27 cellular contexts compared by ENCODE assay signal in the genomic region with DNA sequence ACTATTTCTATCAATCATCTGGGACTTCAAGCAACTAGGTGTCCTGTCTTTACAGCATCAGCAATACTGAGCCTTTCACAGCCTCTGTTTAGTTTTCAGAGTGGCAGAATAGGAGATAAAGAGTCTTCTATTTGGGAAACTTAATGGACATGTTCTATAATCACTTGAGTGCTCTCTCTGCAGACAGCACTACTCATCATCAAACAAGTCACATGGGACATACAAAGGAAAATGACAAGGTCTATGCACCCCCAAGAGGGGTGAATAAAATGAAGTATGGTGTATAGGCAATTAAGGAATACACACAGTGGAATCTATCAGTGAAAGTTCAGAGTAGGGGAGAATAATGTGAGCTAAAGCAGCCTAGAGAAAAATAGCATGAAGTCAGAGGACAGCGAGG.
"Had no signal": no experiment of that assay in that cellular context is flagged by ENCODE, and none has a peak within 500 bp of the region (broad histone marks: within the 10 kb centered on the region; RNA-seq: fewer than 3 reads in every experiment).

No MANE protein-coding gene starts in this region.

- H3K27me3 ChIP-seq: brain microvascular endothelial cell, SJCRH30 had no signal

- H3K9ac ChIP-seq: KMS-11 had no signal

- H3K27me3 Mint-ChIP-seq: activated CD4-positive, alpha-beta T cell treated with anti-CD3 and anti-CD28 coated beads, Interleukin-2, amount 10 ng/mL, durations not matched to agents 7 days and 5 days; activated naive CD8-positive, alpha-beta T cell treated with anti-CD3 and anti-CD28 coated beads for 36 hours; activated T-helper 17 cell treated with anti-CD3 and anti-CD28 coated beads, Interleukin-2, amount 50 U/mL, for 72 hours had no signal

- H3K9me3 ChIP-seq: SJCRH30 had no signal

- H3K9me3 Mint-ChIP-seq: activated naive CD8-positive, alpha-beta T cell treated with anti-CD3 and anti-CD28 coated beads for 36 hours; activated T-cell treated with anti-CD3 and anti-CD28 coated beads, Interleukin-2, amount 50 U/mL, for 72 hours; activated T-helper 17 cell treated with anti-CD3 and anti-CD28 coated beads, Interleukin-2, amount 50 U/mL, for 72 hours had no signal

- H3K4me3 ChIP-seq: SJCRH30, SK-N-MC had no signal

- H3K4me1 ChIP-seq: SJCRH30 had no signal

- H3K27ac Mint-ChIP-seq: activated CD4-positive, alpha-beta T cell treated with anti-CD3 and anti-CD28 coated beads, Interleukin-2, amount 10 ng/mL, durations not matched to agents 7 days and 5 days; activated CD8-positive, alpha-beta T cell treated with anti-CD3 and anti-CD28 coated beads, Interleukin-2, amount 10 ng/mL, durations not matched to agents 7 days and 5 days; activated naive CD8-positive, alpha-beta T cell treated with anti-CD3 and anti-CD28 coated beads for 36 hours; activated T-cell treated with anti-CD3 and anti-CD28 coated beads, Interleukin-2, amount 50 U/mL, for 72 hours; activated T-helper 17 cell treated with anti-CD3 and anti-CD28 coated beads, Interleukin-2, amount 50 U/mL, for 72 hours had no signal

- ATAC-seq: activated CD8-positive, alpha-beta T cell treated with anti-CD3 and anti-CD28 coated beads, Interleukin-2, amount 10 ng/mL, durations not matched to agents 7 days and 5 days; activated T-cell treated with anti-CD3 and anti-CD28 coated beads, Interleukin-2, amount 50 U/mL, for 72 hours; activated T-helper 17 cell treated with anti-CD3 and anti-CD28 coated beads, Interleukin-2, amount 50 U/mL, for 72 hours; Panc1 had no signal

- H3K4me3 Mint-ChIP-seq: activated CD4-positive, alpha-beta T cell treated with anti-CD3 and anti-CD28 coated beads, Interleukin-2, amount 10 ng/mL, durations not matched to agents 7 days and 5 days; activated CD8-positive, alpha-beta T cell treated with anti-CD3 and anti-CD28 coated beads, Interleukin-2, amount 10 ng/mL, durations not matched to agents 7 days and 5 days; activated naive CD8-positive, alpha-beta T cell treated with anti-CD3 and anti-CD28 coated beads for 36 hours; activated T-cell treated with anti-CD3 and anti-CD28 coated beads, Interleukin-2, amount 50 U/mL, for 72 hours; activated T-helper 17 cell treated with anti-CD3 and anti-CD28 coated beads, Interleukin-2, amount 50 U/mL, for 72 hours had no signal

- H3K36me3 ChIP-seq: brain microvascular endothelial cell, SJCRH30 had no signal

- H3K4me2 ChIP-seq: KMS-11 had no signal

- DNase-seq: activated CD4-positive, alpha-beta T cell treated with anti-CD3 and anti-CD28 coated beads, Interleukin-2, amount 10 ng/mL, durations not matched to agents 7 days and 5 days; activated CD4-positive, alpha-beta T cell treated with anti-CD3 and anti-CD28 coated beads, Interleukin-2, amount 50 U/mL, for 48 hours; activated CD8-positive, alpha-beta memory T cell treated with anti-CD3 and anti-CD28 coated beads, Interleukin-2, amount 50 U/mL, for 48 hours; activated CD8-positive, alpha-beta T cell treated with anti-CD3 and anti-CD28 coated beads, Interleukin-2, amount 10 ng/mL, durations not matched to agents 7 days and 5 days; activated effector memory CD4-positive, alpha-beta T cell treated with anti-CD3 and anti-CD28 coated beads, Interleukin-2, amount 50 U/mL, for 16 hours; activated naive CD4-positive, alpha-beta T cell; activated naive CD4-positive, alpha-beta T cell treated with anti-CD3 and anti-CD28 coated beads, Interleukin-2, amount 50 U/mL, for 16 hours; activated naive CD8-positive, alpha-beta T cell treated with anti-CD3 and anti-CD28 coated beads for 36 hours; activated T-cell treated with anti-CD3 and anti-CD28 coated beads, Interleukin-2, amount 50 U/mL, for 72 hours; amniotic stem cell; aorta; brain microvascular endothelial cell; central memory CD4-positive, alpha-beta T cell; MM.1S; NCI-H1092 treated with DMSO at 0.1 percent for 48 hours; NCI-H1436; NCI-H1694; NCI-H2029; NCI-H510A; NCI-H526; SHP77; SJCRH30; T1000 had no signal

- H3K27ac ChIP-seq: brain microvascular endothelial cell, KMS-11, SJCRH30, SK-N-MC had no signal
